In the genomic region with DNA sequence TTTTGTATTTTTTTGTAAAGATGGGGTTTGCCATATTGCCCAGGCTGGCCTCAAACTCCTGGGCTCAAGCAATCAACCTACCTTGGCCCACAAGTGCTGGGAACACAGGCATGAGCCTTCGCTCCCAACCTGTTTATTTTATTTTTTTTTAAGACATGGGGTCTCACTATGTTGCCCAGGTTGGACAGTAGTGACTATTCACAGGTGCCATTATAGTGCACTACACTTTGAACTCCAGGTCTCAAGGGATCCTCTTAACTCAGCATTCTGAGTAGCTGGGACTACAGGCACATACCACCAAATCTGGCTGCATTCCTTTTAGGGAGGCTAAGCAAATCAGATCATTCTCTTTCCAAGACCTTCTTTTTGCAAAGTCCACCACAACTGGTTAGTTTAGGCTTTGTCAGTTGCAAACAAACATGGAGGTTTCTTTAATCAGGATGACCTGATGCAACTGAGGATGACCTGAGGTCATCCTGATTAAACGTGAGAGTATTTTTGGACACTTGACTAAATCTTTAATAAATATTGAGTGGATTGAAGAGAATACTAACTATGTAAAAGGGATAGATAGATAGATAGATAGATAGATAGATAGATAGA, we compare ENCODE assay signal across 14 cellular contexts. TPM values are rescaled to one million over a fixed set of nuclear protein-coding genes. Genes with fewer than 3 reads are reported as not detected.
DNase-seq lines count a peak whose midpoint lies in the region; ATAC-seq and TF ChIP-seq lines count a peak whose summit lies in the region.
"Had no signal": no experiment of that assay in that cellular context is flagged by ENCODE, and none has a peak within 500 bp of the region (broad histone marks: within the 10 kb centered on the region; RNA-seq: fewer than 3 reads in every experiment).

No MANE protein-coding gene starts in this region.

- H3K4me1 Mint-ChIP-seq in WTC11 = peaks cover 11% of the 10 kb centered on the region
- peaks cover 0 to 5% (median 0%) of the 10 kb centered on the region in 4 donors for H3K4me1 Mint-ChIP-seq in naive thymus-derived CD8-positive, alpha-beta T cell
- H3K4me1 Mint-ChIP-seq: CD8-positive, alpha-beta memory T cell; H9 had no signal

- 65% methylated on average over 2 of the region's 2 CpGs for WGBS in liver

- H3K36me3 Mint-ChIP-seq in WTC11 = no peaks in the 10 kb centered on the region
- no peaks in the 10 kb centered on the region for H3K36me3 Mint-ChIP-seq in naive thymus-derived CD8-positive, alpha-beta T cell
- H3K36me3 Mint-ChIP-seq: CD8-positive, alpha-beta memory T cell had no signal

- POLR2A ChIA-PET in HEK293 (lab: Yijun Ruan, JAX) (no interaction called here), WTC11 (lab: Charles Lee) (no interaction called here)
- POLR2A ChIA-PET in naive thymus-derived CD8-positive, alpha-beta T cell (lab: Charles Lee) = no interaction called here

- no peak for TF ChIP-seq RAD21 in liver (IDR thresholded peaks at IDR 0.05)

- no peaks in the 10 kb centered on the region for H3K9me3 ChIP-seq in HEK293 (ENCODE audit: control insufficient read depth, insufficient read depth, low read depth, low read length)
- H3K9me3 ChIP-seq in liver (ENCODE audit: control insufficient read depth in 4 of 4, low read length in 3 of 4) = no peaks in the 10 kb centered on the region
- H3K9me3 ChIP-seq: A549, Caco-2 had no signal

- H3K27ac ChIP-seq in HEK293 (ENCODE audit: extremely low read depth, low read depth, low read length) = no peak overlapping the region
- H3K27ac ChIP-seq in liver (ENCODE audit: low read depth in 1 of 2, low read length in 2 of 2) = no peak overlapping the region
- H3K27ac ChIP-seq: A549 had no signal

- H3K9ac ChIP-seq in liver (ENCODE audit: low read depth in 1 of 2, low read length in 2 of 2) = no peak overlapping the region

- no peaks in the 10 kb centered on the region for H3K27me3 ChIP-seq in liver (ENCODE audit: control insufficient read depth in 4 of 4, insufficient read depth in 4 of 4, low read length in 3 of 4)

- no peaks in the 10 kb centered on the region for H3K9me3 Mint-ChIP-seq in WTC11
- no peaks in the 10 kb centered on the region for H3K9me3 Mint-ChIP-seq in naive thymus-derived CD8-positive, alpha-beta T cell
- H3K9me3 Mint-ChIP-seq: H9 had no signal

- ATAC-seq in WTC11 (no peak), GM21390 (IDR thresholded peaks at IDR 0.05; ENCODE audit: unreplicated experiment) (no peak)
- ATAC-seq in naive thymus-derived CD8-positive, alpha-beta T cell = no peak
- ATAC-seq: A549 had no signal

- H3K4me3 ChIP-seq in HEK293 (ENCODE audit: low read depth, low read length) = no peak overlapping the region
- H3K4me3 ChIP-seq in liver (ENCODE audit: low read depth in 1 of 3, low read length in 3 of 3) = no peak overlapping the region
- H3K4me3 ChIP-seq: A549 had no signal

- H3K4me1 ChIP-seq in HEK293 (ENCODE audit: control insufficient read depth, insufficient read depth, low read length) = no peaks in the 10 kb centered on the region
- H3K4me1 ChIP-seq in liver (ENCODE audit: control insufficient read depth in 4 of 4, insufficient read depth in 4 of 4, low read length in 3 of 4) = peaks cover 0 to 4% (median 0%) of the 10 kb centered on the region in 4 donors
- H3K4me1 ChIP-seq: A549, Caco-2 had no signal

- TF ChIP-seq CTCF in HEK293 (tag by site-specific recombination; IDR thresholded peaks at IDR 0.05) = no peak
- no peak for TF ChIP-seq CTCF in WTC11 (IDR thresholded peaks at IDR 0.05)
- no peak for TF ChIP-seq CTCF in liver (IDR thresholded peaks at IDR 0.05; ENCODE audit: low read depth, low read length, missing input control)

- H3K4me3 Mint-ChIP-seq in WTC11 = no peak overlapping the region
- no peak overlapping the region for H3K4me3 Mint-ChIP-seq in naive thymus-derived CD8-positive, alpha-beta T cell
- H3K4me3 Mint-ChIP-seq: CD8-positive, alpha-beta memory T cell; H9 had no signal

- CTCF ChIA-PET in HEK293 (lab: Yijun Ruan, JAX) (interaction anchor here (1.0 kb wide), 1 partner anchor 9 kb away, joined by 3 read pairs; no protein-coding TSS in a partner anchor), WTC11 (lab: Charles Lee) (no interaction called here)

- H3K27me3 Mint-ChIP-seq in WTC11 (ENCODE audit: low read depth) = no peaks in the 10 kb centered on the region; the same call in 1 of the 2 replicates
- peaks cover 0 to 3% (median 0%) of the 10 kb centered on the region in 5 donors for H3K27me3 Mint-ChIP-seq in naive thymus-derived CD8-positive, alpha-beta T cell

- H3K27ac Mint-ChIP-seq in WTC11 = no peak overlapping the region
- no peak overlapping the region for H3K27ac Mint-ChIP-seq in naive thymus-derived CD8-positive, alpha-beta T cell
- H3K27ac Mint-ChIP-seq: CD8-positive, alpha-beta memory T cell had no signal

- H3K36me3 ChIP-seq in HEK293 (ENCODE audit: control insufficient read depth in 2 of 2, insufficient read depth in 1 of 2, low read length in 2 of 2) = no peaks in the 10 kb centered on the region
- H3K36me3 ChIP-seq in liver (ENCODE audit: control insufficient read depth in 4 of 4, insufficient read depth in 3 of 4, low read depth in 1 of 4, low read length in 3 of 4) = no peaks in the 10 kb centered on the region

- no peak for DNase-seq in WTC11 (ENCODE audit: low spot score)
- no peak for DNase-seq in occipital lobe (lab: John Stamatoyannopoulos, UW)
- no peak for DNase-seq in NCI-H345 treated with DMSO at 0.1 percent for 48 hours (lab: John Stamatoyannopoulos, UW; ENCODE audit: unreplicated experiment)
- DNase-seq in naive thymus-derived CD8-positive, alpha-beta T cell = no peak
- DNase-seq: Caco-2; CD8-positive, alpha-beta memory T cell; DND-41; GOT3; H9; KBM-7 had no signal

TF ChIP-seq in HEK293, 187 proteins besides CTCF, POLR2A, EP300 and RAD21:
- TF ChIP-seq ZNF121 (tag by site-specific recombination; IDR thresholded peaks at IDR 0.05) (0 out of 2 replicates have a peak, but pooled peaks have one; percentile 50), ZNF146 (tag by site-specific recombination; IDR thresholded peaks at IDR 0.05) (no peak)

TF ChIP-seq in WTC11, 78 proteins besides CTCF, POLR2A, EP300 and RAD21:
- TF ChIP-seq ZNF121 (CRISPR knock-in tag; IDR thresholded peaks at IDR 0.05) (peak; percentile 63; the same call in 1 of the 2 replicates), TEAD1 (CRISPR knock-in tag; IDR thresholded peaks at IDR 0.05) (no peak)

TF ChIP-seq in liver, 16 proteins besides CTCF, POLR2A, EP300 and RAD21:
- TF ChIP-seq RXRA (IDR thresholded peaks at IDR 0.05) (no peak), FOXA1 (IDR thresholded peaks at IDR 0.05) (no peak), YY1 (IDR thresholded peaks at IDR 0.05) (peak; percentile 17), FOXA2 (IDR thresholded peaks at IDR 0.05) (no peak), GABPA (IDR thresholded peaks at IDR 0.05 in 1 of 2, conservative IDR thresholded peaks at IDR 0.05 in 1 of 2) (no peak), HNF4G (IDR thresholded peaks at IDR 0.05) (no peak)
- TF ChIP-seq, protein P1, sequence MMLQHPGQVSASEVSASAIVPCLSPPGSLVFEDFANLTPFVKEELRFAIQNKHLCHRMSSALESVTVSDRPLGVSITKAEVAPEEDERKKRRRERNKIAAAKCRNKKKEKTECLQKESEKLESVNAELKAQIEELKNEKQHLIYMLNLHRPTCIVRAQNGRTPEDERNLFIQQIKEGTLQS (IDR thresholded peaks at IDR 0.05) = no peak
- TF ChIP-seq, protein P2, sequence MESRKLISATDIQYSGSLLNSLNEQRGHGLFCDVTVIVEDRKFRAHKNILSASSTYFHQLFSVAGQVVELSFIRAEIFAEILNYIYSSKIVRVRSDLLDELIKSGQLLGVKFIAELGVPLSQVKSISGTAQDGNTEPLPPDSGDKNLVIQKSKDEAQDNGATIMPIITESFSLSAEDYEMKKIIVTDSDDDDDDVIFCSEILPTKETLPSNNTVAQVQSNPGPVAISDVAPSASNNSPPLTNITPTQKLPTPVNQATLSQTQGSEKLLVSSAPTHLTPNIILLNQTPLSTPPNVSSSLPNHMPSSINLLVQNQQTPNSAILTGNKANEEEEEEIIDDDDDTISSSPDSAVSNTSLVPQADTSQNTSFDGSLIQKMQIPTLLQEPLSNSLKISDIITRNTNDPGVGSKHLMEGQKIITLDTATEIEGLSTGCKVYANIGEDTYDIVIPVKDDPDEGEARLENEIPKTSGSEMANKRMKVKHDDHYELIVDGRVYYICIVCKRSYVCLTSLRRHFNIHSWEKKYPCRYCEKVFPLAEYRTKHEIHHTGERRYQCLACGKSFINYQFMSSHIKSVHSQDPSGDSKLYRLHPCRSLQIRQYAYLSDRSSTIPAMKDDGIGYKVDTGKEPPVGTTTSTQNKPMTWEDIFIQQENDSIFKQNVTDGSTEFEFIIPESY (IDR thresholded peaks at IDR 0.05) = no peak

RNA-seq across cellular contexts. Expression of a gene that starts 30.0 kb away (rescaled TPM):
- 33.8 to 38.0 TPM (median 37.0 TPM) in 3 replicates for total RNA-seq in WTC11 (2021)
- total RNA-seq in liver = 10 to 100 TPM; 21.3 to 39.2 TPM
- 10 to 100 TPM in 1 of 2 donors, 1 to 10 TPM in 1; 8.1 to 12.5 TPM for polyA plus RNA-seq in liver
- total RNA-seq in occipital lobe = 91.1 TPM
- total RNA-seq in naive thymus-derived CD8-positive, alpha-beta T cell = 10 to 100 TPM; 23.8 to 31.1 TPM
- 10 to 100 TPM in 1 of 3 donors, 1 to 10 TPM in 2; 3.1 to 14.6 (median 7.3) TPM for polyA plus RNA-seq in naive thymus-derived CD8-positive, alpha-beta T cell
